Comparison of ENCODE assay signal across 15 cellular contexts in genomic region chr10:17109475-17110207, GRCh38. TPM values are rescaled to one million over a fixed set of nuclear protein-coding genes. Genes with fewer than 3 reads are reported as not detected.
DNase-seq lines count a peak whose midpoint lies in the region; ATAC-seq and TF ChIP-seq lines count a peak whose summit lies in the region.
"Had no signal": no experiment of that assay in that cellular context is flagged by ENCODE, and none has a peak within 500 bp of the region (broad histone marks: within the 10 kb centered on the region; RNA-seq: fewer than 3 reads in every experiment).

No MANE protein-coding gene starts in this region.

- H3K4me1 ChIP-seq in HAP-1, result no peaks in the 10 kb centered on the region
- H3K4me1 ChIP-seq: esophagus muscularis mucosa, parathyroid adenoma had no signal

- in situ Hi-C loops in HAP-1 (cut with MboI; ENCODE audit: low sequenced_read_pairs), result no loop called here

- H3K4me3 Mint-ChIP-seq in activated T-cell treated with anti-CD3 and anti-CD28 coated beads, Interleukin-2, amount 50 U/mL, for 4 hours, result no peak overlapping the region
- no peak overlapping the region for H3K4me3 Mint-ChIP-seq in CD14-positive monocyte
- H3K4me3 Mint-ChIP-seq: type B pancreatic cell had no signal

- H3K9me3 Mint-ChIP-seq in activated T-cell treated with anti-CD3 and anti-CD28 coated beads, Interleukin-2, amount 50 U/mL, for 4 hours, result no peaks in the 10 kb centered on the region
- no peaks in the 10 kb centered on the region for H3K9me3 Mint-ChIP-seq in CD14-positive monocyte
- H3K9me3 Mint-ChIP-seq: type B pancreatic cell had no signal

- TF ChIP-seq CTCF in cardiac fibroblast (IDR thresholded peaks at IDR 0.05; ENCODE audit: low read depth, low read length) (no peak), CD14-positive monocyte (IDR thresholded peaks at IDR 0.05) (no peak)

- H3K27me3 Mint-ChIP-seq in activated T-cell treated with anti-CD3 and anti-CD28 coated beads, Interleukin-2, amount 50 U/mL, for 4 hours (ENCODE audit: low read depth), result no peaks in the 10 kb centered on the region
- no peaks in the 10 kb centered on the region for H3K27me3 Mint-ChIP-seq in CD14-positive monocyte (ENCODE audit: low read depth in 3 of 3)
- H3K27me3 Mint-ChIP-seq: type B pancreatic cell had no signal

- no peak for DNase-seq in activated T-cell treated with anti-CD3 and anti-CD28 coated beads, Interleukin-2, amount 50 U/mL, for 4 hours
- DNase-seq in activated T-cell treated with anti-CD3 and anti-CD28 coated beads for 4 hours (no peak), MV-4-11 (lab: John Stamatoyannopoulos, UW) (peak; percentile 24), cardiac fibroblast (ENCODE audit: low read depth in 2 of 2) (peak; percentile 40 to 83), skeletal muscle cell (ENCODE audit: low read depth) (peak; percentile 57), CD14-positive monocyte (ENCODE audit: low spot score) (no peak), cardiac septum (ENCODE audit: low spot score) (no peak), HAP-1 (ENCODE audit: low spot score in 2 of 2) (no peak)
- DNase-seq: activated CD4-positive, CD25-positive, alpha-beta regulatory T cell treated with anti-CD3 and anti-CD28 coated beads, Interleukin-2, amount 50 U/mL, for 72 hours; anterior cingulate cortex; NCI-H2171; Right ventricle myocardium superior had no signal

- H3K4me1 Mint-ChIP-seq in activated T-cell treated with anti-CD3 and anti-CD28 coated beads, Interleukin-2, amount 50 U/mL, for 4 hours (ENCODE audit: low read depth), result peaks cover 3% of the 10 kb centered on the region
- peaks cover 11% of the 10 kb centered on the region for H3K4me1 Mint-ChIP-seq in CD14-positive monocyte

- intact Hi-C loops in CD14-positive monocyte (cut with micrococcal nuclease) (no loop called here), cardiac septum (cut with DNase I) (no loop called here)

- H3K9me3 ChIP-seq in HAP-1, result no peaks in the 10 kb centered on the region
- H3K9me3 ChIP-seq: esophagus muscularis mucosa had no signal

- H3K4me3 ChIP-seq in cardiac fibroblast (replicated peaks in 1 of 2; ENCODE audit: low read depth in 2 of 2, low read length in 2 of 2) (no peak overlapping the region), skeletal muscle cell (ENCODE audit: low read depth, low read length) (no peak overlapping the region), HAP-1 (no peak overlapping the region)
- H3K4me3 ChIP-seq: esophagus muscularis mucosa had no signal

- peak overlapping the region in 2 of 7 donors; percentile 45 to 63 for H3K27ac Mint-ChIP-seq in CD14-positive monocyte
- H3K27ac Mint-ChIP-seq: type B pancreatic cell had no signal

- H3K27me3 ChIP-seq in HAP-1 (ENCODE audit: low read depth), result no peaks in the 10 kb centered on the region
- H3K27me3 ChIP-seq: esophagus muscularis mucosa had no signal

- ATAC-seq in activated T-cell treated with anti-CD3 and anti-CD28 coated beads, Interleukin-2, amount 50 U/mL, for 4 hours, result peak; percentile 62 to 69

- H3K36me3 ChIP-seq in HAP-1 (replicated peaks), result no peaks in the 10 kb centered on the region
- H3K36me3 ChIP-seq: esophagus muscularis mucosa had no signal

- H3K36me3 Mint-ChIP-seq in activated T-cell treated with anti-CD3 and anti-CD28 coated beads, Interleukin-2, amount 50 U/mL, for 4 hours (ENCODE audit: insufficient read depth), result peaks cover 31% of the 10 kb centered on the region
- H3K36me3 Mint-ChIP-seq in CD14-positive monocyte, result no peaks in the 10 kb centered on the region
- H3K36me3 Mint-ChIP-seq: type B pancreatic cell had no signal

RNA-seq across cellular contexts. Expression of gene CUBN, which starts 20.0 kb away (rescaled TPM):
- under 1 TPM; 0.14 to 0.26 (median 0.25) TPM for total RNA-seq in activated T-cell treated with anti-CD3 and anti-CD28 coated beads, Interleukin-2, amount 50 U/mL, for 4 hours
- polyA plus RNA-seq in CD14-positive monocyte, result not detected
- total RNA-seq in cardiac septum, result 0.54 TPM

Comparison
In these comparisons a context has a peak if more than half of its experiments do, and no peak if none do; other contexts are left out.
1. DNase-seq: peak in MV-4-11 (single experiment), cardiac fibroblast (2 of 2) and skeletal muscle cell (single experiment); none in activated T-cell treated with anti-CD3 and anti-CD28 coated beads, Interleukin-2, amount 50 U/mL, for 4 hours (single experiment), activated T-cell treated with anti-CD3 and anti-CD28 coated beads for 4 hours (single experiment), CD14-positive monocyte (single experiment), cardiac septum (single experiment) and HAP-1 (0 of 2).